19 cellular contexts compared by ENCODE assay signal in the genomic region with DNA sequence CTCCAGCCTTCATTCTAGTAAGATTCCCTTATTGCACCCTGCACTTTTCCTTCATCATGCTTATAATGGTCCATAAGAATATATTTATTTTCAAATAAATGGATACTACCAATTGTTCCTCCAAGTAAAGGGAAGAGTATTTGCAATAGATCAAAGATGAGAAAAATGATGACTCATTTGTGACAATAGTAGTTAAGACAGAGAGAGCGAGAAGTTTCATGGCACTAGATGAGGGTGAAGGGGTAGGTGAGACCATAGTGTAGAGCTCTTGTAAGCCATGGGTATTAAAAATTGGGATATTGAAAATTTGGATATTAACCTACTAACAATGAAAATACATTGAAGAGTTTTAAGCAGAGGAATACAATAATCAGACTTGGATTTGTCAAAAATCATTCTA.
DNase-seq lines count a peak whose midpoint lies in the region; ATAC-seq and TF ChIP-seq lines count a peak whose summit lies in the region.
"Had no signal": no experiment of that assay in that cellular context is flagged by ENCODE, and none has a peak within 500 bp of the region (broad histone marks: within the 10 kb centered on the region; RNA-seq: fewer than 3 reads in every experiment).

No MANE protein-coding gene starts in this region.

- peaks cover 6% of the 10 kb centered on the region for H3K27me3 Mint-ChIP-seq in activated CD4-positive, alpha-beta T cell treated with anti-CD3 and anti-CD28 coated beads for 36 hours
- peaks cover 7% of the 10 kb centered on the region for H3K27me3 Mint-ChIP-seq in activated T-helper 17 cell treated with anti-CD3 and anti-CD28 coated beads, Interleukin-2, amount 50 U/mL, for 72 hours
- H3K27me3 Mint-ChIP-seq: B cell; CD4-positive, alpha-beta T cell had no signal

- CTCF ChIA-PET in activated CD4-positive, alpha-beta T cell treated with anti-CD3 and anti-CD28 coated beads for 36 hours (lab: Charles Lee) = no interaction called here
- CTCF ChIA-PET in HCT116 (lab: Charles Lee) = interaction anchor here (1.3 kb wide), 1 partner anchor 18 kb away, joined by 6 read pairs; no protein-coding TSS in a partner anchor

- no peaks in the 10 kb centered on the region for H3K79me2 ChIP-seq in HCT116 (ENCODE audit: insufficient read depth, low read length)

- peaks cover 5% of the 10 kb centered on the region; the same call in 1 of the 2 replicates for H3K9me2 ChIP-seq in HCT116 (ENCODE audit: insufficient read depth)

- no peaks in the 10 kb centered on the region for H3K36me3 ChIP-seq in HCT116 (ENCODE audit: control insufficient read depth in 1 of 2, insufficient read depth in 2 of 2, low read length in 2 of 2)
- no peaks in the 10 kb centered on the region for H3K36me3 ChIP-seq in vagina
- H3K36me3 ChIP-seq in colonic mucosa = no peaks in the 10 kb centered on the region
- H3K36me3 ChIP-seq: BLaER1 treated with 17β-estradiol and CSF1 and Interleukin-3, amounts not matched to agents 10 nM and 100 nM had no signal

- H3K9me3 ChIP-seq in HCT116 (ENCODE audit: control insufficient read depth in 1 of 2, insufficient read depth in 1 of 2, low read depth in 1 of 2, low read length in 2 of 2) = no peaks in the 10 kb centered on the region
- H3K9me3 ChIP-seq in vagina = no peaks in the 10 kb centered on the region
- no peaks in the 10 kb centered on the region for H3K9me3 ChIP-seq in colonic mucosa
- H3K9me3 ChIP-seq: Caco-2 had no signal

- H3K4me2 ChIP-seq in HCT116 (ENCODE audit: low read length) = 0 out of 2 replicates have a peak overlapping the region, but pooled peaks have one; percentile 5
- H3K4me2 ChIP-seq: BLaER1 treated with 17β-estradiol and CSF1 and Interleukin-3, amounts not matched to agents 10 nM and 100 nM had no signal

- no peaks in the 10 kb centered on the region for H3K36me3 Mint-ChIP-seq in activated CD4-positive, alpha-beta T cell treated with anti-CD3 and anti-CD28 coated beads for 36 hours (ENCODE audit: low read depth)
- H3K36me3 Mint-ChIP-seq in activated T-helper 17 cell treated with anti-CD3 and anti-CD28 coated beads, Interleukin-2, amount 50 U/mL, for 72 hours (ENCODE audit: low read depth) = no peaks in the 10 kb centered on the region
- H3K36me3 Mint-ChIP-seq in stimulated activated effector memory CD8-positive, alpha-beta T cell treated with anti-CD3 and anti-CD28 coated beads, Interleukin-12 subunit alpha, Interleukin-12 subunit beta, amount 100 ng/mL, for 72 hours = no peaks in the 10 kb centered on the region
- H3K36me3 Mint-ChIP-seq: CD8-positive, alpha-beta T cell had no signal

- intact Hi-C loops in activated CD4-positive, alpha-beta T cell treated with anti-CD3 and anti-CD28 coated beads for 36 hours (cut with DNase I, micrococcal nuclease) = no loop called here
- intact Hi-C loops in HCT116 (cut with micrococcal nuclease) (no loop called here), vagina (cut with DNase I) (no loop called here), colonic mucosa (cut with DNase I) (no loop called here)

- H3K27ac ChIP-seq in HCT116 (ENCODE audit: low read depth, low read length) (no peak overlapping the region), vagina (no peak overlapping the region), colonic mucosa (no peak overlapping the region)
- H3K27ac ChIP-seq: BLaER1 treated with 17β-estradiol and CSF1 and Interleukin-3, amounts not matched to agents 10 nM and 100 nM; C4-2B had no signal

- no peak for DNase-seq in activated CD4-positive, alpha-beta T cell treated with anti-CD3 and anti-CD28 coated beads for 36 hours
- no peak for DNase-seq in activated CD4-positive, alpha-beta T cell treated with anti-CD3 and anti-CD28 coated beads for 1 hour
- DNase-seq in HCT116 (ENCODE audit: low read depth, low spot score) (no peak), vagina (ENCODE audit: extremely low spot score in 2 of 2) (no peak), colonic mucosa (no peak), HT-29 (ENCODE audit: low spot score) (no peak)
- DNase-seq in stimulated activated effector memory CD8-positive, alpha-beta T cell treated with anti-CD3 and anti-CD28 coated beads, Interleukin-12 subunit alpha, Interleukin-12 subunit beta, amount 100 ng/mL, for 72 hours (ENCODE audit: low spot score in 2 of 2) = no peak
- DNase-seq: 8988T; AML-193; Caco-2; Calu3; CD4-positive, alpha-beta T cell; CD8-positive, alpha-beta T cell; DMS79 treated with DMSO at 0.1 percent for 48 hours had no signal

- no peak overlapping the region for H3K27ac Mint-ChIP-seq in activated CD4-positive, alpha-beta T cell treated with anti-CD3 and anti-CD28 coated beads for 36 hours
- no peak overlapping the region for H3K27ac Mint-ChIP-seq in activated T-helper 17 cell treated with anti-CD3 and anti-CD28 coated beads, Interleukin-2, amount 50 U/mL, for 72 hours
- no peak overlapping the region for H3K27ac Mint-ChIP-seq in stimulated activated effector memory CD8-positive, alpha-beta T cell treated with anti-CD3 and anti-CD28 coated beads, Interleukin-12 subunit alpha, Interleukin-12 subunit beta, amount 100 ng/mL, for 72 hours
- H3K27ac Mint-ChIP-seq: B cell; CD4-positive, alpha-beta T cell; CD8-positive, alpha-beta T cell had no signal

- no peak overlapping the region for H3K4me3 Mint-ChIP-seq in activated CD4-positive, alpha-beta T cell treated with anti-CD3 and anti-CD28 coated beads for 36 hours
- no peak overlapping the region for H3K4me3 Mint-ChIP-seq in activated T-helper 17 cell treated with anti-CD3 and anti-CD28 coated beads, Interleukin-2, amount 50 U/mL, for 72 hours
- H3K4me3 Mint-ChIP-seq in stimulated activated effector memory CD8-positive, alpha-beta T cell treated with anti-CD3 and anti-CD28 coated beads, Interleukin-12 subunit alpha, Interleukin-12 subunit beta, amount 100 ng/mL, for 72 hours = no peak overlapping the region
- H3K4me3 Mint-ChIP-seq: B cell; CD4-positive, alpha-beta T cell; CD8-positive, alpha-beta T cell had no signal

- H3K9me3 Mint-ChIP-seq in activated CD4-positive, alpha-beta T cell treated with anti-CD3 and anti-CD28 coated beads for 36 hours (ENCODE audit: low read depth) = no peaks in the 10 kb centered on the region
- H3K9me3 Mint-ChIP-seq in activated T-helper 17 cell treated with anti-CD3 and anti-CD28 coated beads, Interleukin-2, amount 50 U/mL, for 72 hours = peaks cover 7% of the 10 kb centered on the region
- peaks cover 7% of the 10 kb centered on the region for H3K9me3 Mint-ChIP-seq in stimulated activated effector memory CD8-positive, alpha-beta T cell treated with anti-CD3 and anti-CD28 coated beads, Interleukin-12 subunit alpha, Interleukin-12 subunit beta, amount 100 ng/mL, for 72 hours
- H3K9me3 Mint-ChIP-seq: CD4-positive, alpha-beta T cell; CD8-positive, alpha-beta T cell had no signal

- H3K4me1 ChIP-seq in HCT116 (ENCODE audit: control insufficient read depth in 1 of 2, insufficient read depth in 2 of 2, low read length in 2 of 2) (peaks cover 0 to 6% of the 10 kb centered on the region in 2 experiments; a peak in 2 of 4 replicates), vagina (no peaks in the 10 kb centered on the region), colonic mucosa (no peaks in the 10 kb centered on the region)
- H3K4me1 ChIP-seq: BLaER1 treated with 17β-estradiol and CSF1 and Interleukin-3, amounts not matched to agents 10 nM and 100 nM; Caco-2 had no signal

- POLR2A ChIA-PET in activated CD4-positive, alpha-beta T cell treated with anti-CD3 and anti-CD28 coated beads for 36 hours (lab: Charles Lee) = no interaction called here
- POLR2A ChIA-PET in HCT116 (lab: Charles Lee) = no interaction called here

- no peak overlapping the region for H3K4me3 ChIP-seq in HCT116 (replicated peaks in 1 of 2; ENCODE audit: low read depth in 1 of 2, low read length in 2 of 2)
- H3K4me3 ChIP-seq in vagina = no peak overlapping the region
- H3K4me3 ChIP-seq in colonic mucosa = no peak overlapping the region
- H3K4me3 ChIP-seq: BLaER1 treated with 17β-estradiol and CSF1 and Interleukin-3, amounts not matched to agents 10 nM and 100 nM; GM12878 had no signal

- no peak for TF ChIP-seq RAD21 in HCT116 (IDR thresholded peaks at IDR 0.05; ENCODE audit: low read depth)

- H3K27me3 ChIP-seq in HCT116 (ENCODE audit: insufficient read depth, low read length) = no peaks in the 10 kb centered on the region
- H3K27me3 ChIP-seq in vagina = no peaks in the 10 kb centered on the region
- no peaks in the 10 kb centered on the region for H3K27me3 ChIP-seq in colonic mucosa
- H3K27me3 ChIP-seq: BLaER1 treated with 17β-estradiol and CSF1 and Interleukin-3, amounts not matched to agents 10 nM and 100 nM had no signal

- RAD21 ChIA-PET in HCT116 (lab: Charles Lee; ENCODE audit: low non-redundant PET in 1 of 2, low total read pairs in 2 of 2, uncharacterized antibody in 2 of 2, unreplicated experiment in 2 of 2) = no interaction called here

- peak; percentile 53 for ATAC-seq in activated CD4-positive, alpha-beta T cell treated with anti-CD3 and anti-CD28 coated beads for 36 hours
- ATAC-seq in HCT116 = no peak
- ATAC-seq in activated T-helper 17 cell treated with anti-CD3 and anti-CD28 coated beads, Interleukin-2, amount 50 U/mL, for 72 hours (replicated peaks) = peak; percentile 27
- ATAC-seq in stimulated activated effector memory CD8-positive, alpha-beta T cell treated with anti-CD3 and anti-CD28 coated beads, Interleukin-12 subunit alpha, Interleukin-12 subunit beta, amount 100 ng/mL, for 72 hours = peak; percentile 48
- ATAC-seq: CD8-positive, alpha-beta T cell had no signal

- TF ChIP-seq POLR2A in HCT116 (IDR thresholded peaks at IDR 0.05; ENCODE audit: borderline replicate concordance, extremely low read depth, insufficient read depth, insufficient read length) (no peak), vagina (IDR thresholded peaks at IDR 0.05) (no peak)

- H3K4me1 Mint-ChIP-seq in activated CD4-positive, alpha-beta T cell treated with anti-CD3 and anti-CD28 coated beads for 36 hours = peaks cover 4% of the 10 kb centered on the region
- H3K4me1 Mint-ChIP-seq in activated T-helper 17 cell treated with anti-CD3 and anti-CD28 coated beads, Interleukin-2, amount 50 U/mL, for 72 hours = no peaks in the 10 kb centered on the region
- no peaks in the 10 kb centered on the region for H3K4me1 Mint-ChIP-seq in stimulated activated effector memory CD8-positive, alpha-beta T cell treated with anti-CD3 and anti-CD28 coated beads, Interleukin-12 subunit alpha, Interleukin-12 subunit beta, amount 100 ng/mL, for 72 hours
- H3K4me1 Mint-ChIP-seq: B cell had no signal

- no peak overlapping the region for H3K9ac ChIP-seq in HCT116 (ENCODE audit: low read length)
- no peak overlapping the region for H3K9ac ChIP-seq in colonic mucosa (ENCODE audit: low read depth in 2 of 2, low read length in 2 of 2)
- H3K9ac ChIP-seq: BLaER1 treated with 17β-estradiol and CSF1 and Interleukin-3, amounts not matched to agents 10 nM and 100 nM had no signal

- no TSS peak for BruUV-seq in HCT116 (replicated peaks; lab: Mats Ljungman, UMichigan)

- H4K20me1 ChIP-seq in HCT116 (ENCODE audit: insufficient read depth) = no peaks in the 10 kb centered on the region
- H4K20me1 ChIP-seq: BLaER1 treated with 17β-estradiol and CSF1 and Interleukin-3, amounts not matched to agents 10 nM and 100 nM had no signal

- H2AFZ ChIP-seq in HCT116 (ENCODE audit: low read depth, low read length, poor library complexity, severe bottlenecking) = no peak overlapping the region

- TF ChIP-seq CTCF in HCT116 (IDR thresholded peaks at IDR 0.05 in 2 of 3, conservative IDR thresholded peaks at IDR 0.05 in 1 of 3; ENCODE audit: borderline replicate concordance in 1 of 3, insufficient read depth in 1 of 3, low read depth in 2 of 3, low read length in 2 of 3) (no peak), vagina (IDR thresholded peaks at IDR 0.05) (no peak), colonic mucosa (IDR thresholded peaks at IDR 0.05) (no peak)
